In genomic region chr14:105680737-105681099, GRCh38 we compare ENCODE assay signal across 8 cellular contexts.
A peak's percentile ranks its signal among the peaks of the same experiment; 100 is the strongest.
DNase-seq lines count a peak whose midpoint lies in the region; ATAC-seq, FAIRE-seq and TF ChIP-seq lines count a peak whose summit lies in the region.
"Not testable (repeated sequence)": the region's sequence is repeated elsewhere in the genome, so short reads cannot be mapped to it uniquely, and the experiment has no call there.

No MANE protein-coding gene starts in this region.

- H3K36me3 ChIP-seq in SU-DHL-6 (ENCODE audit: low read length), result not testable (repeated sequence)

- ATAC-seq in GM19372 (IDR thresholded peaks at IDR 0.05; ENCODE audit: low read depth, unreplicated experiment) (peak; percentile 33), GM21723 (IDR thresholded peaks at IDR 0.05; ENCODE audit: unreplicated experiment) (peak; percentile 43), HG02943 (IDR thresholded peaks at IDR 0.05; ENCODE audit: low read depth, unreplicated experiment) (peak; percentile 38), HG03378 (IDR thresholded peaks at IDR 0.05; ENCODE audit: unreplicated experiment) (peak; percentile 43), left cardiac atrium (peak; percentile 13 to 59)
- ATAC-seq in stimulated activated naive CD8-positive, alpha-beta T cell treated with anti-CD3 and anti-CD28 coated beads, Interleukin-15, amount 100 ng/mL, for 72 hours, result peak; percentile 9

- H3K4me3 Mint-ChIP-seq in stimulated activated naive CD8-positive, alpha-beta T cell treated with anti-CD3 and anti-CD28 coated beads, Interleukin-15, amount 100 ng/mL, for 72 hours, result not testable (repeated sequence)

- H2AFZ ChIP-seq in SU-DHL-6 (ENCODE audit: low read depth, low read length, severe bottlenecking), result not testable (repeated sequence)

- intact Hi-C loops in left cardiac atrium (cut with DNase I), result loop anchor here in 1 of 2 donors (10.0 kb wide), 1 partner anchor 116 kb away; no protein-coding TSS in a partner anchor

- not testable (repeated sequence) for H3F3A ChIP-seq in SU-DHL-6 (ENCODE audit: insufficient read depth)

- not testable (repeated sequence) for H3K27ac Mint-ChIP-seq in stimulated activated naive CD8-positive, alpha-beta T cell treated with anti-CD3 and anti-CD28 coated beads, Interleukin-15, amount 100 ng/mL, for 72 hours

- H3K27me3 Mint-ChIP-seq in stimulated activated naive CD8-positive, alpha-beta T cell treated with anti-CD3 and anti-CD28 coated beads, Interleukin-15, amount 100 ng/mL, for 72 hours, result not testable (repeated sequence)

- DNase-seq in GM18507 (ENCODE audit: extremely low spot score, insufficient read length, low read depth); left cardiac atrium: not testable (repeated sequence)
- peak in 1 of 2 donors; percentile 11 for DNase-seq in stimulated activated naive CD8-positive, alpha-beta T cell treated with anti-CD3 and anti-CD28 coated beads, Interleukin-15, amount 100 ng/mL, for 72 hours

- H3K27me3 ChIP-seq in SU-DHL-6 (ENCODE audit: low read length), result not testable (repeated sequence)

- H3K4me2 ChIP-seq in SU-DHL-6 (ENCODE audit: low read depth, low read length, poor library complexity, severe bottlenecking), result not testable (repeated sequence)

- not testable (repeated sequence) for H3K4me3 ChIP-seq in SU-DHL-6 (ENCODE audit: insufficient read depth, low read length, poor library complexity, severe bottlenecking)

- H3K9me3 Mint-ChIP-seq in stimulated activated naive CD8-positive, alpha-beta T cell treated with anti-CD3 and anti-CD28 coated beads, Interleukin-15, amount 100 ng/mL, for 72 hours, result not testable (repeated sequence)

- FAIRE-seq in GM18507 (lab: Jason Lieb, UNC), result peak; percentile 91

- H3K27ac ChIP-seq in SU-DHL-6 (ENCODE audit: low read depth, low read length), result peak overlapping the region; percentile 94

- not testable (repeated sequence) for H3K79me2 ChIP-seq in SU-DHL-6 (ENCODE audit: insufficient read depth, low read length)

- not testable (repeated sequence) for H3K9ac ChIP-seq in SU-DHL-6 (ENCODE audit: low read length)

- not testable (repeated sequence) for H4K20me1 ChIP-seq in SU-DHL-6 (ENCODE audit: low read depth, low read length)

- H3K4me1 Mint-ChIP-seq in stimulated activated naive CD8-positive, alpha-beta T cell treated with anti-CD3 and anti-CD28 coated beads, Interleukin-15, amount 100 ng/mL, for 72 hours, result not testable (repeated sequence)

- TF ChIP-seq CTCF in SU-DHL-6 (IDR thresholded peaks at IDR 0.05; ENCODE audit: insufficient read depth, low read length, poor library complexity, severe bottlenecking), result not testable (repeated sequence)

- H3K9me3 ChIP-seq in SU-DHL-6 (ENCODE audit: insufficient read depth, low read length), result not testable (repeated sequence)

- H3K9me2 ChIP-seq in SU-DHL-6 (replicated peaks; ENCODE audit: insufficient read depth, low read length), result not testable (repeated sequence)
